23 cellular contexts compared by ENCODE assay signal in genomic region chr10:88528196-88528595, GRCh38. TPM values are rescaled to one million over a fixed set of nuclear protein-coding genes. Genes with fewer than 3 reads are reported as not detected.
"Had no signal": no experiment of that assay in that cellular context is flagged by ENCODE, and none has a peak within 500 bp of the region (broad histone marks: within the 10 kb centered on the region; RNA-seq: fewer than 3 reads in every experiment).

No MANE protein-coding gene starts in this region.

- H3K4me1 Mint-ChIP-seq: activated naive CD8-positive, alpha-beta T cell treated with anti-CD3 and anti-CD28 coated beads, Interleukin-2, amount 10 ng/mL, durations not matched to agents 7 days and 5 days; stimulated activated naive CD8-positive, alpha-beta T cell treated with anti-CD3 and anti-CD28 coated beads, Interleukin-15, amount 100 ng/mL, for 72 hours had no signal

- H3K36me3 ChIP-seq: colonic mucosa, gastrocnemius medialis, right lobe of liver, suprapubic skin had no signal

- H3K4me3 ChIP-seq: colonic mucosa, gastrocnemius medialis, right lobe of liver, suprapubic skin had no signal

- DNase-seq: activated CD4-positive, alpha-beta T cell treated with anti-CD3 and anti-CD28 coated beads, Interleukin-2, amount 50 U/mL, for 4 hours; activated naive CD8-positive, alpha-beta T cell treated with anti-CD3 and anti-CD28 coated beads, Interleukin-2, amount 10 ng/mL, durations not matched to agents 7 days and 5 days; anterior cingulate cortex; central memory CD4-positive, alpha-beta T cell; colonic mucosa; erythroblast; gastrocnemius medialis; head of caudate nucleus; kidney glomerular epithelial cell; left ventricle myocardium superior; right lobe of liver; small intestine; stimulated activated CD4-positive, alpha-beta T cell treated with anti-CD3 and anti-CD28 coated beads, Interleukin-15, amount 100 ng/mL, for 24 hours; stimulated activated CD4-positive, alpha-beta T cell treated with anti-CD3 and anti-CD28 coated beads, Interleukin-2, amount 100 ng/mL, for 48 hours; stimulated activated naive CD8-positive, alpha-beta T cell treated with anti-CD3 and anti-CD28 coated beads, Interleukin-15, amount 100 ng/mL, for 72 hours; SW 1271 had no signal

- H3K27me3 ChIP-seq: colonic mucosa, gastrocnemius medialis, right lobe of liver, suprapubic skin had no signal

- H3K4me3 Mint-ChIP-seq: activated naive CD8-positive, alpha-beta T cell treated with anti-CD3 and anti-CD28 coated beads, Interleukin-2, amount 10 ng/mL, durations not matched to agents 7 days and 5 days; brain; memory B cell; natural killer cell treated with Interleukin-12 subunit alpha and Interleukin-12 subunit beta and Interleukin-15 and Interleukin-18, amount 100 ng/mL, for 72 hours; stimulated activated naive CD8-positive, alpha-beta T cell treated with anti-CD3 and anti-CD28 coated beads, Interleukin-15, amount 100 ng/mL, for 72 hours; type B pancreatic cell had no signal

- H3K9me3 ChIP-seq: colonic mucosa, gastrocnemius medialis, right lobe of liver, suprapubic skin had no signal

- H3K36me3 Mint-ChIP-seq: activated naive CD8-positive, alpha-beta T cell treated with anti-CD3 and anti-CD28 coated beads, Interleukin-2, amount 10 ng/mL, durations not matched to agents 7 days and 5 days; brain; natural killer cell treated with Interleukin-12 subunit alpha and Interleukin-12 subunit beta and Interleukin-15 and Interleukin-18, amount 100 ng/mL, for 72 hours; type B pancreatic cell had no signal

- ATAC-seq: gastrocnemius medialis; left ventricle myocardium superior; natural killer cell treated with Interleukin-12 subunit alpha and Interleukin-12 subunit beta and Interleukin-15 and Interleukin-18, amount 100 ng/mL, for 72 hours; right lobe of liver; stimulated activated naive CD8-positive, alpha-beta T cell treated with anti-CD3 and anti-CD28 coated beads, Interleukin-15, amount 100 ng/mL, for 72 hours had no signal

- H3K27ac ChIP-seq: colonic mucosa, gastrocnemius medialis, parathyroid adenoma, right lobe of liver, suprapubic skin had no signal

- H3K9me3 Mint-ChIP-seq: activated naive CD8-positive, alpha-beta T cell treated with anti-CD3 and anti-CD28 coated beads, Interleukin-2, amount 10 ng/mL, durations not matched to agents 7 days and 5 days; brain; memory B cell; natural killer cell treated with Interleukin-12 subunit alpha and Interleukin-12 subunit beta and Interleukin-15 and Interleukin-18, amount 100 ng/mL, for 72 hours; stimulated activated naive CD8-positive, alpha-beta T cell treated with anti-CD3 and anti-CD28 coated beads, Interleukin-15, amount 100 ng/mL, for 72 hours; type B pancreatic cell had no signal

- H3K27ac Mint-ChIP-seq: activated naive CD8-positive, alpha-beta T cell treated with anti-CD3 and anti-CD28 coated beads, Interleukin-2, amount 10 ng/mL, durations not matched to agents 7 days and 5 days; brain; memory B cell; natural killer cell treated with Interleukin-12 subunit alpha and Interleukin-12 subunit beta and Interleukin-15 and Interleukin-18, amount 100 ng/mL, for 72 hours; stimulated activated naive CD8-positive, alpha-beta T cell treated with anti-CD3 and anti-CD28 coated beads, Interleukin-15, amount 100 ng/mL, for 72 hours; type B pancreatic cell had no signal

- H3K4me1 ChIP-seq: colonic mucosa, gastrocnemius medialis, suprapubic skin had no signal

- H3K27me3 Mint-ChIP-seq: memory B cell; stimulated activated naive CD8-positive, alpha-beta T cell treated with anti-CD3 and anti-CD28 coated beads, Interleukin-15, amount 100 ng/mL, for 72 hours; type B pancreatic cell had no signal

RNA-seq across cellular contexts. Expression of gene LIPJ, which starts 58.4 kb away (rescaled TPM):
- total RNA-seq: activated CD8-positive, alpha-beta memory T cell treated with anti-CD3 and anti-CD28 coated beads for 36 hours; left ventricle myocardium superior; natural killer cell treated with Interleukin-12 subunit alpha and Interleukin-12 subunit beta and Interleukin-15 and Interleukin-18, amount 100 ng/mL, for 72 hours had no signal
